13 cellular contexts compared by ENCODE assay signal in genomic region chr5:146213210-146213838, GRCh38. TPM values are rescaled to one million over a fixed set of nuclear protein-coding genes. Genes with fewer than 3 reads are reported as not detected.
DNase-seq lines count a peak whose midpoint lies in the region; ATAC-seq, FAIRE-seq and TF ChIP-seq lines count a peak whose summit lies in the region.
"Had no signal": no experiment of that assay in that cellular context is flagged by ENCODE, and none has a peak within 500 bp of the region (broad histone marks: within the 10 kb centered on the region; RNA-seq: fewer than 3 reads in every experiment).

No MANE protein-coding gene starts in this region.

- H3K4me1 ChIP-seq in adipocyte (ENCODE audit: control insufficient read depth, insufficient read depth, low read length), result peaks cover 15% of the 10 kb centered on the region

- H3K9ac ChIP-seq in adipocyte (ENCODE audit: low read length), result no peak overlapping the region

- DNase-seq in GM12891 (ENCODE audit: insufficient read length, low spot score), result no peak
- DNase-seq in NCI-H146 treated with DMSO at 0.1 percent for 48 hours (lab: John Stamatoyannopoulos, UW; ENCODE audit: unreplicated experiment), result peak; percentile 1
- peak; percentile 13 for DNase-seq in adipocyte (ENCODE audit: low read depth)
- DNase-seq in left colon, result no peak
- no peak for DNase-seq in NOMO-1 treated with dmso at 0.1 percent for 144 hours (lab: John Stamatoyannopoulos, UW; ENCODE audit: unreplicated experiment)
- DNase-seq: activated CD4-positive, alpha-beta T cell treated with anti-CD3 and anti-CD28 coated beads for 1 hour; activated naive CD4-positive, alpha-beta T cell treated with anti-CD3 and anti-CD28 coated beads, Interleukin-2, amount 10 ng/mL, durations not matched to agents 7 days and 5 days; HCEC 1CT; mesendoderm; spleen had no signal

- no peaks in the 10 kb centered on the region for H3K27me3 ChIP-seq in adipocyte (replicated peaks; ENCODE audit: control insufficient read depth, insufficient read depth, low read length)
- H3K27me3 ChIP-seq: spleen had no signal

- TF ChIP-seq POLR2A in GM12891 (IDR thresholded peaks at IDR 0.05; ENCODE audit: low read depth, low read length), result no peak

- ATAC-seq in left colon (peak; percentile 69), GM21786 (IDR thresholded peaks at IDR 0.05; ENCODE audit: unreplicated experiment) (no peak), HG02840 (IDR thresholded peaks at IDR 0.05; ENCODE audit: low FRiP score, unreplicated experiment) (no peak), HG02938 (IDR thresholded peaks at IDR 0.05; ENCODE audit: unreplicated experiment) (no peak)

- no peak overlapping the region for H3K4me3 ChIP-seq in adipocyte (ENCODE audit: low read length)
- H3K4me3 ChIP-seq: spleen had no signal

- no peaks in the 10 kb centered on the region for H3K36me3 ChIP-seq in adipocyte (ENCODE audit: control insufficient read depth, insufficient read depth, low read length, severe bottlenecking)

- peak; percentile 20 for FAIRE-seq in GM12891 (lab: Jason Lieb, UNC)

- intact Hi-C loops in left colon (cut with DNase I, micrococcal nuclease), result no loop called here

- no peaks in the 10 kb centered on the region for H3K9me3 ChIP-seq in adipocyte (ENCODE audit: control insufficient read depth, low read length)
- H3K9me3 ChIP-seq: spleen had no signal

TF ChIP-seq in GM12891, 5 proteins besides CTCF, POLR2A, EP300 and RAD21:
- no peak for TF ChIP-seq POU2F2 (IDR thresholded peaks at IDR 0.05; ENCODE audit: low read depth, low read length)
- TF ChIP-seq PAX5 (IDR thresholded peaks at IDR 0.05; ENCODE audit: insufficient read depth, low read length, severe bottlenecking), result no peak
- no peak for TF ChIP-seq TAF1 (IDR thresholded peaks at IDR 0.05; ENCODE audit: low read depth, low read length)
- no peak for TF ChIP-seq POLR2AphosphoS5 (IDR thresholded peaks at IDR 0.05; ENCODE audit: low read depth, low read length)
- TF ChIP-seq SPI1 (IDR thresholded peaks at IDR 0.05; ENCODE audit: low read depth, low read length), result no peak

RNA-seq across cellular contexts. Expression of gene RBM27, which starts 9.9 kb away (rescaled TPM):
- 8.0 TPM for polyA plus RNA-seq in GM12891 (2012; ENCODE audit: low read depth, missing spikeins)
- total RNA-seq in left colon, result 10 to 100 TPM; 17.6 to 20.1 TPM

RNA-seq across cellular contexts. Expression of gene LARS1, which starts 30.9 kb away (rescaled TPM):
- polyA plus RNA-seq in GM12891 (2012; ENCODE audit: low read depth, missing spikeins), result 48.7 TPM
- 10 to 100 TPM; 61.7 to 87.9 TPM for total RNA-seq in left colon

Comparison
In these comparisons a context has a peak if more than half of its experiments do, and no peak if none do; other contexts are left out.
1. DNase-seq: peak in NCI-H146 treated with DMSO at 0.1 percent for 48 hours (single experiment) and adipocyte (single experiment); none in GM12891 (single experiment), left colon (0 of 2) and NOMO-1 treated with dmso at 0.1 percent for 144 hours (single experiment).